19 cellular contexts compared by ENCODE assay signal in the genomic region with DNA sequence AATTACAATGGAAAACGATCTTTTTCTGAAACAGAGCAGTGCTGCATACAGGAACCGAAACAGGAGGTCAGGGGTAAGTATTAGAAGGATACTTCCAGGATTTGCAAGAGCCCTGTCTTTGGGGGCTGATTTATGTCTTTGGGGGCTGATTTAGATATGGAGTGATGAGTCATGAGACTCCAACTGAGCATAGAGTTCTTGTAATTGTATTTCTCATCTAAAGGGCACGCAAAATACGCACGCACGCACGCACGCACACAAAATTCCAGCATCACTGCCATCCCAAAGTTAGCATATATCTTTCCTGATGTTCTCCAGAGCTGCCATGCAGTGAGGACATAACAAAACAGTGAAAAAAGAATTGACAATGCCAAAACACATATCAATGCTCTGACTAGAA.
"Had no signal": no experiment of that assay in that cellular context is flagged by ENCODE, and none has a peak within 500 bp of the region (broad histone marks: within the 10 kb centered on the region; RNA-seq: fewer than 3 reads in every experiment).

No MANE protein-coding gene starts in this region.

- H3K4me3 ChIP-seq: colonic mucosa, dorsolateral prefrontal cortex, esophagus squamous epithelium, left lung, ovary, prostate gland, tibial artery had no signal

- H3K27me3 ChIP-seq: colonic mucosa, dorsolateral prefrontal cortex, esophagus squamous epithelium, foreskin keratinocyte, left lung, neutrophil, ovary, tibial artery had no signal

- H3K4me1 Mint-ChIP-seq: activated CD4-positive, alpha-beta memory T cell treated with anti-CD3 and anti-CD28 coated beads, Interleukin-2, amount 10 ng/mL, durations not matched to agents 7 days and 5 days; activated CD4-positive, alpha-beta T cell treated with anti-CD3 and anti-CD28 coated beads, Interleukin-2, amount 10 ng/mL, durations not matched to agents 24 days and 14 days; activated naive CD8-positive, alpha-beta T cell treated with anti-CD3 and anti-CD28 coated beads, Interleukin-2, amount 50 U/mL, for 24 hours; mesothelial cell of epicardium had no signal

- DNase-seq: activated CD4-positive, alpha-beta memory T cell treated with anti-CD3 and anti-CD28 coated beads, Interleukin-2, amount 10 ng/mL, durations not matched to agents 7 days and 5 days; activated CD4-positive, alpha-beta T cell treated with anti-CD3 and anti-CD28 coated beads, Interleukin-2, amount 10 ng/mL, durations not matched to agents 24 days and 14 days; activated gamma-delta T cell; activated naive CD4-positive, alpha-beta T cell treated with anti-CD3 and anti-CD28 coated beads, Interleukin-2, amount 50 U/mL, for 16 hours; activated naive CD8-positive, alpha-beta T cell treated with anti-CD3 and anti-CD28 coated beads, Interleukin-2, amount 50 U/mL, for 24 hours; colonic mucosa; dorsolateral prefrontal cortex; esophagus squamous epithelium; foreskin keratinocyte; kidney glomerular epithelial cell; left lung; ovary; stimulated activated CD4-positive, alpha-beta T cell treated with anti-CD3 and anti-CD28 coated beads, Interleukin-1b, Interleukin-23, amount 100 ng/mL, for 48 hours; tibial artery had no signal

- H3K27ac Mint-ChIP-seq: activated CD4-positive, alpha-beta memory T cell treated with anti-CD3 and anti-CD28 coated beads, Interleukin-2, amount 10 ng/mL, durations not matched to agents 7 days and 5 days; activated CD4-positive, alpha-beta T cell treated with anti-CD3 and anti-CD28 coated beads, Interleukin-2, amount 10 ng/mL, durations not matched to agents 24 days and 14 days; activated naive CD8-positive, alpha-beta T cell treated with anti-CD3 and anti-CD28 coated beads, Interleukin-2, amount 50 U/mL, for 24 hours; mesothelial cell of epicardium; stimulated activated naive CD8-positive, alpha-beta T cell treated with anti-CD3 and anti-CD28 coated beads, Interleukin-15, Interleukin-2, amounts not matched to agents 100 ng/mL and 50 ng/mL, for 24 hours had no signal

- H3K9me3 ChIP-seq: colonic mucosa, neutrophil, ovary, prostate gland had no signal

- H3K36me3 ChIP-seq: colonic mucosa, esophagus squamous epithelium, left lung, neutrophil, ovary, prostate gland, tibial artery had no signal

- H3K4me1 ChIP-seq: colonic mucosa, esophagus squamous epithelium, foreskin keratinocyte, left lung, prostate gland had no signal

- H3K4me3 Mint-ChIP-seq: activated CD4-positive, alpha-beta memory T cell treated with anti-CD3 and anti-CD28 coated beads, Interleukin-2, amount 10 ng/mL, durations not matched to agents 7 days and 5 days; activated CD4-positive, alpha-beta T cell treated with anti-CD3 and anti-CD28 coated beads, Interleukin-2, amount 10 ng/mL, durations not matched to agents 24 days and 14 days; activated naive CD8-positive, alpha-beta T cell treated with anti-CD3 and anti-CD28 coated beads, Interleukin-2, amount 50 U/mL, for 24 hours; mesothelial cell of epicardium; nephron; stimulated activated naive CD8-positive, alpha-beta T cell treated with anti-CD3 and anti-CD28 coated beads, Interleukin-15, Interleukin-2, amounts not matched to agents 100 ng/mL and 50 ng/mL, for 24 hours had no signal

- ATAC-seq: activated naive CD8-positive, alpha-beta T cell treated with anti-CD3 and anti-CD28 coated beads, Interleukin-2, amount 50 U/mL, for 24 hours; foreskin keratinocyte; left lung had no signal

- H3K36me3 Mint-ChIP-seq: mesothelial cell of epicardium had no signal

- H3K27me3 Mint-ChIP-seq: activated CD4-positive, alpha-beta memory T cell treated with anti-CD3 and anti-CD28 coated beads, Interleukin-2, amount 10 ng/mL, durations not matched to agents 7 days and 5 days; activated CD4-positive, alpha-beta T cell treated with anti-CD3 and anti-CD28 coated beads, Interleukin-2, amount 10 ng/mL, durations not matched to agents 24 days and 14 days; activated naive CD8-positive, alpha-beta T cell treated with anti-CD3 and anti-CD28 coated beads, Interleukin-2, amount 50 U/mL, for 24 hours; stimulated activated naive CD8-positive, alpha-beta T cell treated with anti-CD3 and anti-CD28 coated beads, Interleukin-15, Interleukin-2, amounts not matched to agents 100 ng/mL and 50 ng/mL, for 24 hours had no signal

- H3K27ac ChIP-seq: colonic mucosa, esophagus squamous epithelium, foreskin keratinocyte, left lung, neutrophil, ovary, prostate gland, tibial artery had no signal
